29 cellular contexts compared by ENCODE assay signal in the genomic region with DNA sequence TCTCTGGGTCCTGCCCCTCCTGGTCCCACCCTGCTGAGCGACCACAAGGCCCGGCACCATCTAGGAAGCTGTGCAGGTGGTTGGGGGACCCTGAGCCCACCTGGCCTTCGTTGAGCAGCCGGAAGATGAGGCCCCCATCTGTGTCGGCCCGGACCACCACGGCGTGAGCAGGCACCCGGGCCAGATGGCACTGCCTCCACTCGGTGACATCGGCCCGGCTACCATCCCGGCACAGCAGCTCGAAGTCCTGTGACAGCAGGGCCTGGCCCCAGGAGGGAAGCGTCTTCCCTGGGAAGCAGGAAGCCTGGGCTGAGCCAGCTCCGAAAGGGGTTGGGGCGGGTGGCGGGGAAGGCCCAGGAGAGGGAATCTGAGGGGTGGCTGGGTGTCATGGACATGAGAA.
"Had no signal": no experiment of that assay in that cellular context is flagged by ENCODE, and none has a peak within 500 bp of the region (broad histone marks: within the 10 kb centered on the region; RNA-seq: fewer than 3 reads in every experiment).

No MANE protein-coding gene starts in this region.

- H3K27me3 Mint-ChIP-seq: activated CD4-positive, alpha-beta memory T cell treated with anti-CD3 and anti-CD28 coated beads for 36 hours; activated CD4-positive, alpha-beta T cell treated with anti-CD3 and anti-CD28 coated beads, Interleukin-2, amount 10 ng/mL, durations not matched to agents 24 days and 14 days; activated naive CD8-positive, alpha-beta T cell treated with anti-CD3 and anti-CD28 coated beads, Interleukin-2, amount 10 ng/mL, durations not matched to agents 7 days and 5 days; effector memory CD8-positive, alpha-beta T cell had no signal

- H3K4me3 Mint-ChIP-seq: activated CD4-positive, alpha-beta memory T cell treated with anti-CD3 and anti-CD28 coated beads for 36 hours; activated CD4-positive, alpha-beta T cell treated with anti-CD3 and anti-CD28 coated beads, Interleukin-2, amount 10 ng/mL, durations not matched to agents 24 days and 14 days; activated naive CD4-positive, alpha-beta T cell treated with anti-CD3 and anti-CD28 coated beads, Interleukin-2, amount 10 ng/mL, durations not matched to agents 7 days and 5 days; activated naive CD8-positive, alpha-beta T cell treated with anti-CD3 and anti-CD28 coated beads, Interleukin-2, amount 10 ng/mL, durations not matched to agents 7 days and 5 days; activated T-cell treated with anti-CD3 and anti-CD28 coated beads, Interleukin-2, amount 50 U/mL, for 24 hours; effector memory CD8-positive, alpha-beta T cell; stimulated activated effector memory CD8-positive, alpha-beta T cell treated with anti-CD3 and anti-CD28 coated beads, Interleukin-12 subunit alpha, Interleukin-12 subunit beta, amount 100 ng/mL, for 72 hours; stimulated activated naive CD8-positive, alpha-beta T cell treated with anti-CD3 and anti-CD28 coated beads, Interleukin-15, amount 100 ng/mL, for 72 hours had no signal

- H3K9me3 Mint-ChIP-seq: activated CD4-positive, alpha-beta memory T cell treated with anti-CD3 and anti-CD28 coated beads for 36 hours; activated CD4-positive, alpha-beta T cell treated with anti-CD3 and anti-CD28 coated beads, Interleukin-2, amount 10 ng/mL, durations not matched to agents 24 days and 14 days; activated naive CD4-positive, alpha-beta T cell treated with anti-CD3 and anti-CD28 coated beads, Interleukin-2, amount 10 ng/mL, durations not matched to agents 7 days and 5 days; activated naive CD8-positive, alpha-beta T cell treated with anti-CD3 and anti-CD28 coated beads, Interleukin-2, amount 10 ng/mL, durations not matched to agents 7 days and 5 days; activated T-cell treated with anti-CD3 and anti-CD28 coated beads, Interleukin-2, amount 50 U/mL, for 24 hours; effector memory CD8-positive, alpha-beta T cell; stimulated activated effector memory CD8-positive, alpha-beta T cell treated with anti-CD3 and anti-CD28 coated beads, Interleukin-12 subunit alpha, Interleukin-12 subunit beta, amount 100 ng/mL, for 72 hours; stimulated activated naive CD8-positive, alpha-beta T cell treated with anti-CD3 and anti-CD28 coated beads, Interleukin-15, amount 100 ng/mL, for 72 hours had no signal

- H3K36me3 Mint-ChIP-seq: activated CD4-positive, alpha-beta memory T cell treated with anti-CD3 and anti-CD28 coated beads for 36 hours; activated naive CD4-positive, alpha-beta T cell treated with anti-CD3 and anti-CD28 coated beads, Interleukin-2, amount 10 ng/mL, durations not matched to agents 7 days and 5 days; activated naive CD8-positive, alpha-beta T cell treated with anti-CD3 and anti-CD28 coated beads, Interleukin-2, amount 10 ng/mL, durations not matched to agents 7 days and 5 days; stimulated activated effector memory CD8-positive, alpha-beta T cell treated with anti-CD3 and anti-CD28 coated beads, Interleukin-12 subunit alpha, Interleukin-12 subunit beta, amount 100 ng/mL, for 72 hours had no signal

- H3K27ac ChIP-seq: ascending aorta, brain microvascular endothelial cell, left ventricle myocardium inferior, parathyroid adenoma, psoas muscle, sigmoid colon, thyroid gland, WERI-Rb-1 had no signal

- ATAC-seq: effector memory CD8-positive, alpha-beta T cell; psoas muscle; T-helper 17 cell had no signal

- DNase-seq: activated CD4-positive, alpha-beta memory T cell treated with anti-CD3 and anti-CD28 coated beads for 36 hours; activated CD4-positive, alpha-beta T cell treated with anti-CD3 and anti-CD28 coated beads, Interleukin-2, amount 10 ng/mL, durations not matched to agents 24 days and 14 days; activated CD4-positive, CD25-positive, alpha-beta regulatory T cell treated with anti-CD3 and anti-CD28 coated beads, Interleukin-2, amount 50 U/mL, for 72 hours; activated CD8-positive, alpha-beta memory T cell treated with anti-CD3 and anti-CD28 coated beads, Interleukin-2, amount 50 U/mL, for 4 hours; activated gamma-delta T cell; activated naive CD4-positive, alpha-beta T cell treated with anti-CD3 and anti-CD28 coated beads, Interleukin-2, amount 10 ng/mL, durations not matched to agents 7 days and 5 days; activated T-cell treated with anti-CD3 and anti-CD28 coated beads, Interleukin-2, amount 50 U/mL, for 24 hours; brain microvascular endothelial cell; cortex of kidney; effector memory CD8-positive, alpha-beta T cell; foreskin fibroblast; islet precursor cell; left ventricle myocardium inferior; mammary epithelial cell; nucleus accumbens; psoas muscle; sigmoid colon; small intestine; stimulated activated CD4-positive, alpha-beta T cell treated with anti-CD3 and anti-CD28 coated beads, Interleukin-4, amount 100 ng/mL, for 24 hours; stimulated activated naive CD8-positive, alpha-beta T cell treated with anti-CD3 and anti-CD28 coated beads, Interleukin-15, amount 100 ng/mL, for 72 hours; SW 1271; T-helper 17 cell; T1000; thyroid gland; WERI-Rb-1 had no signal

- H3K9me3 ChIP-seq: ascending aorta, left ventricle myocardium inferior, psoas muscle, sigmoid colon, thyroid gland had no signal

- H3K9ac ChIP-seq: parathyroid adenoma had no signal

- H3K36me3 ChIP-seq: ascending aorta, brain microvascular endothelial cell, left ventricle myocardium inferior, sigmoid colon, thyroid gland, WERI-Rb-1 had no signal

- H3K4me3 ChIP-seq: ascending aorta, left ventricle myocardium inferior, psoas muscle, sigmoid colon, thyroid gland had no signal

- H3K4me1 ChIP-seq: ascending aorta, left ventricle myocardium inferior, parathyroid adenoma, psoas muscle, sigmoid colon, thyroid gland had no signal

- H3K27me3 ChIP-seq: ascending aorta, brain microvascular endothelial cell, sigmoid colon, thyroid gland had no signal

- H3K4me1 Mint-ChIP-seq: activated CD4-positive, alpha-beta T cell treated with anti-CD3 and anti-CD28 coated beads, Interleukin-2, amount 10 ng/mL, durations not matched to agents 24 days and 14 days; activated naive CD8-positive, alpha-beta T cell treated with anti-CD3 and anti-CD28 coated beads, Interleukin-2, amount 10 ng/mL, durations not matched to agents 7 days and 5 days; stimulated activated effector memory CD8-positive, alpha-beta T cell treated with anti-CD3 and anti-CD28 coated beads, Interleukin-12 subunit alpha, Interleukin-12 subunit beta, amount 100 ng/mL, for 72 hours; stimulated activated naive CD8-positive, alpha-beta T cell treated with anti-CD3 and anti-CD28 coated beads, Interleukin-15, amount 100 ng/mL, for 72 hours; T-helper 17 cell had no signal

- H3K27ac Mint-ChIP-seq: activated CD4-positive, alpha-beta memory T cell treated with anti-CD3 and anti-CD28 coated beads for 36 hours; activated CD4-positive, alpha-beta T cell treated with anti-CD3 and anti-CD28 coated beads, Interleukin-2, amount 10 ng/mL, durations not matched to agents 24 days and 14 days; activated naive CD4-positive, alpha-beta T cell treated with anti-CD3 and anti-CD28 coated beads, Interleukin-2, amount 10 ng/mL, durations not matched to agents 7 days and 5 days; activated naive CD8-positive, alpha-beta T cell treated with anti-CD3 and anti-CD28 coated beads, Interleukin-2, amount 10 ng/mL, durations not matched to agents 7 days and 5 days; activated T-cell treated with anti-CD3 and anti-CD28 coated beads, Interleukin-2, amount 50 U/mL, for 24 hours; effector memory CD8-positive, alpha-beta T cell; stimulated activated effector memory CD8-positive, alpha-beta T cell treated with anti-CD3 and anti-CD28 coated beads, Interleukin-12 subunit alpha, Interleukin-12 subunit beta, amount 100 ng/mL, for 72 hours; stimulated activated naive CD8-positive, alpha-beta T cell treated with anti-CD3 and anti-CD28 coated beads, Interleukin-15, amount 100 ng/mL, for 72 hours; T-helper 17 cell had no signal
